Comparison of ENCODE assay signal across 18 cellular contexts in the genomic region with DNA sequence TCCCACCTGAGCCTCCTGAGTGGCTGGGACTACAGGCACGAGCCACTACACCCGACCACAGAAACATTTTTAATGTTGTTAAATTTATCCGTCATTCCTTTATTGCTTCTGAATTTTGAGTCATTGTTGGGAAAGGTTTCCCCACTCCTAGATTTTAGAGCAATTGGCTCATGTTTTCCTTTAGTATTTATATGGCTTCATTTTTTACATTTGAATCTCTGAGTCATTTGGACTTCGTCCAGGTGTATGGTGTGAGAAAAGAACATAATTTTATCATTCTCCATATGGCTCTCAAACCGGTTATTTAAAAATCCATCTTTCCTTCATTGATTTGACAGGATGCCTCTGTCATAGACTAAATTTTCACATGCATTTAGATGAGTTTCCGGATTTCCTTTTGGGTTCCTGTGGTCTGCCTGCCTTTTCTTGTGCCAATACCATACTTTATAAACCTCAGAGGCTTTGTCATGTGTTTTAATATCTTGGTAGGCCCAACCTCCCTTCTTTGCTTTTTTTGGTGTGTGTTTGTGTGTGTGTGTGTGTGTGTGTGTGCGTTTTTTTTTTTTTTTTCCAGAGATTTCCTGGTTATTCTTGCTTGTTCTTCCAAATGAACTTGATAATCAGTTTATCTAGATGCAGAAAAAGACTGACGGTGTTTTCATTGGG. TPM values are rescaled to one million over a fixed set of nuclear protein-coding genes. Genes with fewer than 3 reads are reported as not detected.
DNase-seq lines count a peak whose midpoint lies in the region; ATAC-seq and TF ChIP-seq lines count a peak whose summit lies in the region.
"Had no signal": no experiment of that assay in that cellular context is flagged by ENCODE, and none has a peak within 500 bp of the region (broad histone marks: within the 10 kb centered on the region; RNA-seq: fewer than 3 reads in every experiment).

No MANE protein-coding gene starts in this region.

- no TSS peak for BruUV-seq in IMR-90 (replicated peaks; lab: Mats Ljungman, UMichigan)

- H3K9me3 ChIP-seq in IMR-90 (ENCODE audit: control insufficient read depth, insufficient read depth, low read length) = peaks cover 19% of the 10 kb centered on the region

- no peak overlapping the region for H3K18ac ChIP-seq in IMR-90 (ENCODE audit: low read depth, low read length)

- H2BK120ac ChIP-seq in IMR-90 (ENCODE audit: low read depth, low read length) = no peak overlapping the region

- no peak overlapping the region for H3K56ac ChIP-seq in IMR-90 (ENCODE audit: extremely low read depth, insufficient read depth, low read length)

- no peak overlapping the region for H3K4me2 ChIP-seq in IMR-90 (ENCODE audit: low read depth, low read length)
- H3K4me2 ChIP-seq: neural progenitor cell, PC-9, smooth muscle cell had no signal

- POLR2A ChIA-PET in IMR-90 (lab: Charles Lee; ENCODE audit: unreplicated experiment) = no interaction called here

- no peak for TF ChIP-seq CTCF in AG09309 (IDR thresholded peaks at IDR 0.05; ENCODE audit: control insufficient read depth, insufficient read depth, low read depth, low read length, missing control alignments)
- no peak for TF ChIP-seq CTCF in IMR-90 (conservative IDR thresholded peaks at IDR 0.05; ENCODE audit: low read depth, low read length)
- no peak for TF ChIP-seq CTCF in foreskin keratinocyte (conservative IDR thresholded peaks at IDR 0.05)

- H4K20me1 ChIP-seq in IMR-90 (ENCODE audit: insufficient read depth, low read length) = no peaks in the 10 kb centered on the region

- ATAC-seq in IMR-90 (ENCODE audit: low read depth) = no peak
- peak; percentile 58 for ATAC-seq in foreskin keratinocyte
- ATAC-seq in GM19397 (IDR thresholded peaks at IDR 0.05; ENCODE audit: unreplicated experiment) = no peak
- ATAC-seq: activated CD8-positive, alpha-beta T cell treated with anti-CD3 and anti-CD28 coated beads for 36 hours; left lung had no signal

- H3K9me1 ChIP-seq in IMR-90 (ENCODE audit: insufficient read depth, low read length) = no peaks in the 10 kb centered on the region

- no peak overlapping the region for H2BK20ac ChIP-seq in IMR-90 (ENCODE audit: low read depth, low read length)

- H2BK5ac ChIP-seq in IMR-90 (ENCODE audit: low read depth, low read length, poor library complexity, severe bottlenecking) = no peak overlapping the region

- H2BK15ac ChIP-seq in IMR-90 (ENCODE audit: low read depth, low read length) = no peak overlapping the region

- in situ Hi-C loops in IMR-90 (cut with MboI; ENCODE audit: low sequenced_read_pairs) = no loop called here

- H4K5ac ChIP-seq in IMR-90 (ENCODE audit: low read depth, low read length) = no peak overlapping the region

- H3K9ac ChIP-seq in IMR-90 (ENCODE audit: low read depth, low read length) = no peak overlapping the region
- H3K9ac ChIP-seq: neural progenitor cell had no signal

- H3K14ac ChIP-seq in IMR-90 (replicated peaks; ENCODE audit: low read depth, low read length) = no peak overlapping the region

- DNase-seq in AG09309 (ENCODE audit: low read depth) = peak; percentile 55
- peak; percentile 56 for DNase-seq in IMR-90
- peak; percentile 33 for DNase-seq in amniotic stem cell (lab: John Stamatoyannopoulos, UW)
- DNase-seq in foreskin keratinocyte = peak; percentile 66 to 84
- no peak for DNase-seq in DMS153 (lab: John Stamatoyannopoulos, UW)
- DNase-seq in NOMO-1 (lab: John Stamatoyannopoulos, UW; ENCODE audit: unreplicated experiment in 2 of 2) = no peak
- no peak for DNase-seq in D341Med (ENCODE audit: low spot score)
- DNase-seq: activated CD8-positive, alpha-beta T cell treated with anti-CD3 and anti-CD28 coated beads for 36 hours; activated naive CD4-positive, alpha-beta T cell; Karpas-422; left lung; NCI-H2107 had no signal

- intact Hi-C loops in IMR-90 (cut with micrococcal nuclease) = loop anchor here (5.0 kb wide), 1 partner anchor 46 kb away; no protein-coding TSS in a partner anchor

- CTCF ChIA-PET in IMR-90 (lab: Yijun Ruan, JAX) = no interaction called here

- no peak overlapping the region for H3K23ac ChIP-seq in IMR-90 (ENCODE audit: low read depth, low read length)

- dilution Hi-C loops in IMR-90 (cut with HindIII; ENCODE audit: low sequenced_read_pairs, unreplicated experiment) = no loop called here

- no peaks in the 10 kb centered on the region for H3K36me3 ChIP-seq in IMR-90 (ENCODE audit: control insufficient read depth, insufficient read depth, low read length)
- H3K36me3 ChIP-seq: left lung, neural progenitor cell had no signal

- no peak for TF ChIP-seq RAD21 in IMR-90 (IDR thresholded peaks at IDR 0.05; ENCODE audit: low read length)

- no peak overlapping the region for H2AK5ac ChIP-seq in IMR-90 (ENCODE audit: low read depth, low read length)

- H3K4me1 ChIP-seq in IMR-90 (ENCODE audit: control insufficient read depth, insufficient read depth, low read length) (no peaks in the 10 kb centered on the region), foreskin keratinocyte (no peaks in the 10 kb centered on the region)
- H3K4me1 ChIP-seq: left lung had no signal

- no peak overlapping the region for H3K4ac ChIP-seq in IMR-90 (ENCODE audit: low read depth, low read length)

- H3K27ac ChIP-seq in IMR-90 (ENCODE audit: insufficient read depth, low read length) = no peak overlapping the region
- H3K27ac ChIP-seq in foreskin keratinocyte = no peak overlapping the region
- H3K27ac ChIP-seq: coronary artery, left lung, neural progenitor cell, PC-9 had no signal

- H3K79me1 ChIP-seq in IMR-90 (ENCODE audit: low read depth in 1 of 2, low read length in 2 of 2) = no peaks in the 10 kb centered on the region

- H2AFZ ChIP-seq in IMR-90 (replicated peaks; ENCODE audit: low read length, poor library complexity) = no peak overlapping the region
- H2AFZ ChIP-seq: neural progenitor cell, PC-9 had no signal

- no peak overlapping the region for H4K8ac ChIP-seq in IMR-90 (ENCODE audit: low read depth in 2 of 2, low read length in 2 of 2)

- H3K27me3 ChIP-seq in IMR-90 (ENCODE audit: control insufficient read depth, insufficient read depth, low read length) (peaks cover 23% of the 10 kb centered on the region), foreskin keratinocyte (peaks cover 7% of the 10 kb centered on the region)
- H3K27me3 ChIP-seq: neural progenitor cell had no signal

- H2AK9ac ChIP-seq in IMR-90 (replicated peaks; ENCODE audit: low read depth, low read length, poor library complexity) = no peak overlapping the region

- no peak overlapping the region for H4K91ac ChIP-seq in IMR-90 (ENCODE audit: insufficient read depth, low read depth, low read length)

- no peak for TF ChIP-seq POLR2A in IMR-90 (IDR thresholded peaks at IDR 0.05; ENCODE audit: low read depth, low read length)

- no CpG with 5 or more reads among the region's 8 CpGs for WGBS in IMR-90 (ENCODE audit: extremely low coverage in 2 of 2, insufficient read length in 1 of 2), 2 experiments

- H3K4me3 ChIP-seq in AG09309 (ENCODE audit: control insufficient read depth, low read depth, low read length) = no peak overlapping the region
- H3K4me3 ChIP-seq in IMR-90 (ENCODE audit: insufficient read depth, low read depth, low read length) = no peak overlapping the region
- H3K4me3 ChIP-seq: coronary artery, left lung, neural progenitor cell, PC-9, smooth muscle cell had no signal

TF ChIP-seq in IMR-90, 13 proteins besides CTCF, POLR2A, EP300 and RAD21:
- TF ChIP-seq RFX5 (IDR thresholded peaks at IDR 0.05; ENCODE audit: low read depth, low read length) (no peak), CEBPB (IDR thresholded peaks at IDR 0.05; ENCODE audit: low read depth, low read length) (peak; percentile 38; the same call in 1 of the 2 replicates), RCOR1 (IDR thresholded peaks at IDR 0.05; ENCODE audit: insufficient replicate concordance, low read length) (no peak), MAZ (IDR thresholded peaks at IDR 0.05; ENCODE audit: borderline replicate concordance, low read depth, low read length) (no peak), FOS (IDR thresholded peaks at IDR 0.05; ENCODE audit: low read depth, low read length) (no peak)
- TF ChIP-seq, protein P1, sequence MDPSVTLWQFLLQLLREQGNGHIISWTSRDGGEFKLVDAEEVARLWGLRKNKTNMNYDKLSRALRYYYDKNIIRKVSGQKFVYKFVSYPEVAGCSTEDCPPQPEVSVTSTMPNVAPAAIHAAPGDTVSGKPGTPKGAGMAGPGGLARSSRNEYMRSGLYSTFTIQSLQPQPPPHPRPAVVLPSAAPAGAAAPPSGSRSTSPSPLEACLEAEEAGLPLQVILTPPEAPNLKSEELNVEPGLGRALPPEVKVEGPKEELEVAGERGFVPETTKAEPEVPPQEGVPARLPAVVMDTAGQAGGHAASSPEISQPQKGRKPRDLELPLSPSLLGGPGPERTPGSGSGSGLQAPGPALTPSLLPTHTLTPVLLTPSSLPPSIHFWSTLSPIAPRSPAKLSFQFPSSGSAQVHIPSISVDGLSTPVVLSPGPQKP (IDR thresholded peaks at IDR 0.05; ENCODE audit: borderline replicate concordance, low read depth, low read length) = no peak

RNA-seq across cellular contexts. Expression of a gene that starts 30.9 kb away (rescaled TPM):
- total RNA-seq in IMR-90 (2012; rRNA removed) = not detected in 2 replicates
- not detected in 2 replicates for polyA plus RNA-seq in IMR-90 (2012; rRNA removed)
- polyA plus RNA-seq in IMR-90 (2012; cell fraction: cytosol; rRNA removed) = not detected in 2 replicates
- not detected in 2 replicates for polyA plus RNA-seq in IMR-90 (2012; cell fraction: nucleus; rRNA removed; ENCODE audit: low replicate concordance)
- total RNA-seq in foreskin keratinocyte = not detected in 2 replicates
- not detected in 2 replicates for polyA plus RNA-seq in foreskin keratinocyte
- total RNA-seq: activated CD8-positive, alpha-beta T cell treated with anti-CD3 and anti-CD28 coated beads for 36 hours; left lung; PC-9; smooth muscle cell; ureter had no signal
- polyA plus RNA-seq: smooth muscle cell had no signal

Comparison
In these comparisons a context has a peak if more than half of its experiments do, and no peak if none do; other contexts are left out.
1. DNase-seq: peak in AG09309 (single experiment), IMR-90 (single experiment), amniotic stem cell (single experiment) and foreskin keratinocyte (2 of 2); none in DMS153 (single experiment), NOMO-1 (0 of 2) and D341Med (single experiment).